In genomic region chr4:24417206-24417605, GRCh38 we compare ENCODE assay signal across 18 cellular contexts.
DNase-seq lines count a peak whose midpoint lies in the region; ATAC-seq and TF ChIP-seq lines count a peak whose summit lies in the region.
"Had no signal": no experiment of that assay in that cellular context is flagged by ENCODE, and none has a peak within 500 bp of the region (broad histone marks: within the 10 kb centered on the region; RNA-seq: fewer than 3 reads in every experiment).

No MANE protein-coding gene starts in this region.

- peaks cover 56% of the 10 kb centered on the region for H3K27me3 Mint-ChIP-seq in T-helper 17 cell
- H3K27me3 Mint-ChIP-seq in stimulated activated naive B cell treated with anti-CD40 and anti-IgM and Interleukin-4, amounts not matched to agents 10 μg/mL and 1 μg/mL and 100 μg/mL, for 72 hours = peaks cover 19 to 21% of the 10 kb centered on the region in 2 donors

- intact Hi-C loops in sciatic nerve (cut with DNase I) (no loop called here), ovary (cut with DNase I) (no loop called here)

- no peak for DNase-seq in T-helper 17 cell
- DNase-seq in fibroblast of peridontal ligament (ENCODE audit: extremely low read depth) = peak; percentile 21
- no peak for DNase-seq in sciatic nerve (ENCODE audit: low spot score)
- no peak for DNase-seq in stimulated activated naive B cell treated with anti-CD40 and anti-IgM and Interleukin-4, amounts not matched to agents 10 μg/mL and 1 μg/mL and 100 μg/mL, for 72 hours
- DNase-seq in COR-L47 (lab: John Stamatoyannopoulos, UW) = no peak
- no peak for DNase-seq in ovary
- DNase-seq: BE2C, EL, GF-D8, NCI-H1694, NCI-H2081, NCI-H2171, NCI-H345, NCI-H524, NCI-H774 had no signal

- H3K36me3 ChIP-seq in ACC112 (ENCODE audit: insufficient read depth, low read length) (no peaks in the 10 kb centered on the region), ovary (no peaks in the 10 kb centered on the region)
- H3K36me3 ChIP-seq: BE2C, SJSA1 had no signal

- peak overlapping the region; percentile 47 for H2AFZ ChIP-seq in ACC112 (ENCODE audit: low read length, unreplicated experiment)

- ATAC-seq in T-helper 17 cell (no peak), sciatic nerve (peak; percentile 9)
- no peak for ATAC-seq in stimulated activated naive B cell treated with anti-CD40 and anti-IgM and Interleukin-4, amounts not matched to agents 10 μg/mL and 1 μg/mL and 100 μg/mL, for 72 hours (replicated peaks)

- H3K79me2 ChIP-seq in ACC112 (ENCODE audit: control insufficient read depth, insufficient read depth, low read length, unreplicated experiment) = no peaks in the 10 kb centered on the region

- H3K4me3 ChIP-seq in ACC112 (ENCODE audit: low read depth, low read length) = no peak overlapping the region
- no peak overlapping the region for H3K4me3 ChIP-seq in ovary
- H3K4me3 ChIP-seq: SJSA1 had no signal

- no peak for TF ChIP-seq POLR2A in ovary (IDR thresholded peaks at IDR 0.05)

- peak overlapping the region; percentile 69 for H3K27ac Mint-ChIP-seq in T-helper 17 cell
- H3K27ac Mint-ChIP-seq in stimulated activated naive B cell treated with anti-CD40 and anti-IgM and Interleukin-4, amounts not matched to agents 10 μg/mL and 1 μg/mL and 100 μg/mL, for 72 hours = no peak overlapping the region
- H3K27ac Mint-ChIP-seq: IgD-negative memory B cell had no signal

- peaks cover 6% of the 10 kb centered on the region for H3K4me1 Mint-ChIP-seq in T-helper 17 cell
- H3K4me1 Mint-ChIP-seq in stimulated activated naive B cell treated with anti-CD40 and anti-IgM and Interleukin-4, amounts not matched to agents 10 μg/mL and 1 μg/mL and 100 μg/mL, for 72 hours = peaks cover 3 to 6% of the 10 kb centered on the region in 2 donors

- no peak overlapping the region for H3K4me3 Mint-ChIP-seq in T-helper 17 cell
- no peak overlapping the region for H3K4me3 Mint-ChIP-seq in stimulated activated naive B cell treated with anti-CD40 and anti-IgM and Interleukin-4, amounts not matched to agents 10 μg/mL and 1 μg/mL and 100 μg/mL, for 72 hours
- H3K4me3 Mint-ChIP-seq: IgD-negative memory B cell had no signal

- no peak for TF ChIP-seq CTCF in ovary (IDR thresholded peaks at IDR 0.05)

- no peak for TF ChIP-seq EP300 in ovary (IDR thresholded peaks at IDR 0.05)

- H3K9me3 ChIP-seq in T-helper 17 cell (ENCODE audit: control insufficient read depth, low read length, poor library complexity, severe bottlenecking) (no peaks in the 10 kb centered on the region), ovary (no peaks in the 10 kb centered on the region)
- H3K9me3 ChIP-seq: BE2C, SJSA1 had no signal

- H3K9me3 Mint-ChIP-seq in stimulated activated naive B cell treated with anti-CD40 and anti-IgM and Interleukin-4, amounts not matched to agents 10 μg/mL and 1 μg/mL and 100 μg/mL, for 72 hours = no peaks in the 10 kb centered on the region
- H3K9me3 Mint-ChIP-seq: IgD-negative memory B cell had no signal

- peak overlapping the region; percentile 42 for H3K27ac ChIP-seq in ACC112 (ENCODE audit: low read depth, low read length)
- no peak overlapping the region for H3K27ac ChIP-seq in ovary
- H3K27ac ChIP-seq: SJSA1 had no signal

- peaks cover 7% of the 10 kb centered on the region for H3K4me1 ChIP-seq in ACC112 (ENCODE audit: control insufficient read depth, insufficient read depth, low read length, unreplicated experiment)
- no peaks in the 10 kb centered on the region for H3K4me1 ChIP-seq in ovary (ENCODE audit: insufficient read depth)
- H3K4me1 ChIP-seq: BE2C, SJSA1 had no signal

- no peaks in the 10 kb centered on the region for H3K27me3 ChIP-seq in ACC112 (ENCODE audit: insufficient read depth, low read length)
- no peaks in the 10 kb centered on the region for H3K27me3 ChIP-seq in ovary
- H3K27me3 ChIP-seq: BE2C, SJSA1 had no signal

- no peaks in the 10 kb centered on the region for H3K36me3 Mint-ChIP-seq in T-helper 17 cell (ENCODE audit: low read depth)
- no peaks in the 10 kb centered on the region for H3K36me3 Mint-ChIP-seq in stimulated activated naive B cell treated with anti-CD40 and anti-IgM and Interleukin-4, amounts not matched to agents 10 μg/mL and 1 μg/mL and 100 μg/mL, for 72 hours
- H3K36me3 Mint-ChIP-seq: IgD-negative memory B cell had no signal
